In genomic region chr6:43308990-43309477, GRCh38 we compare ENCODE assay signal across 10 cellular contexts. TPM values are rescaled to one million over a fixed set of nuclear protein-coding genes. Genes with fewer than 3 reads are reported as not detected.
A peak's percentile ranks its signal among the peaks of the same experiment; 100 is the strongest.
DNase-seq lines count a peak whose midpoint lies in the region; ATAC-seq and TF ChIP-seq lines count a peak whose summit lies in the region.
"Had no signal": no experiment of that assay in that cellular context is flagged by ENCODE, and none has a peak within 500 bp of the region (broad histone marks: within the 10 kb centered on the region; RNA-seq: fewer than 3 reads in every experiment).

No MANE protein-coding gene starts in this region.

- peaks cover 12% of the 10 kb centered on the region for H3K4me1 Mint-ChIP-seq in activated CD8-positive, alpha-beta memory T cell treated with anti-CD3 and anti-CD28 coated beads, Interleukin-2, amount 10 ng/mL, durations not matched to agents 7 days and 5 days

- no peak overlapping the region for H3K9ac ChIP-seq in liver (ENCODE audit: low read depth in 1 of 2, low read length in 2 of 2)
- no peak overlapping the region for H3K9ac ChIP-seq in subcutaneous abdominal adipose tissue (ENCODE audit: low read length in 5 of 5)

- H3K36me3 ChIP-seq in ascending aorta (no peaks in the 10 kb centered on the region), liver (ENCODE audit: control insufficient read depth in 4 of 4, insufficient read depth in 3 of 4, low read depth in 1 of 4, low read length in 3 of 4) (peaks cover 0 to 7% (median 2%) of the 10 kb centered on the region in 4 donors), subcutaneous abdominal adipose tissue (ENCODE audit: control insufficient read depth in 5 of 5, insufficient read depth in 5 of 5, low read length in 5 of 5) (no peaks in the 10 kb centered on the region)
- H3K36me3 ChIP-seq: MG63 had no signal

- H3K27me3 Mint-ChIP-seq in activated CD8-positive, alpha-beta memory T cell treated with anti-CD3 and anti-CD28 coated beads, Interleukin-2, amount 10 ng/mL, durations not matched to agents 7 days and 5 days, result peaks cover 13% of the 10 kb centered on the region

- TF ChIP-seq CTCF in ascending aorta (IDR thresholded peaks at IDR 0.05) (no peak), liver (IDR thresholded peaks at IDR 0.05; ENCODE audit: low read depth, low read length, missing input control) (no peak)

- H3K9me3 Mint-ChIP-seq in activated CD8-positive, alpha-beta memory T cell treated with anti-CD3 and anti-CD28 coated beads, Interleukin-2, amount 10 ng/mL, durations not matched to agents 7 days and 5 days (ENCODE audit: low read depth), result no peaks in the 10 kb centered on the region

- WGBS in liver, result 33% methylated on average over 9 of the region's 9 CpGs

- no peak overlapping the region for H3K27ac Mint-ChIP-seq in activated CD8-positive, alpha-beta memory T cell treated with anti-CD3 and anti-CD28 coated beads, Interleukin-2, amount 10 ng/mL, durations not matched to agents 7 days and 5 days

- peak overlapping the region; percentile 70 for H3K4me3 Mint-ChIP-seq in activated CD8-positive, alpha-beta memory T cell treated with anti-CD3 and anti-CD28 coated beads, Interleukin-2, amount 10 ng/mL, durations not matched to agents 7 days and 5 days

- CTCF ChIA-PET in activated CD8-positive, alpha-beta memory T cell treated with anti-CD3 and anti-CD28 coated beads, Interleukin-2, amount 10 ng/mL, durations not matched to agents 7 days and 5 days (lab: Charles Lee), result interaction anchor here (1.1 to 2.8 kb wide), 11 partner anchors 12 to 198 kb away, joined by 3 to 17 read pairs (median 5); partner anchors contain the start of gene ZNF318

- intact Hi-C loops in ascending aorta (cut with DNase I), result no loop called here

- H3K4me1 ChIP-seq in ascending aorta, result no peaks in the 10 kb centered on the region
- peaks cover 4 to 24% (median 14%) of the 10 kb centered on the region in 4 donors for H3K4me1 ChIP-seq in liver (ENCODE audit: control insufficient read depth in 4 of 4, insufficient read depth in 4 of 4, low read length in 3 of 4)
- H3K4me1 ChIP-seq in subcutaneous abdominal adipose tissue (ENCODE audit: control insufficient read depth in 5 of 5, insufficient read depth in 5 of 5, low read length in 5 of 5), result peaks cover 0 to 14% (median 12%) of the 10 kb centered on the region in 5 donors

- no peak for TF ChIP-seq RAD21 in liver (IDR thresholded peaks at IDR 0.05)

- DNase-seq in activated CD8-positive, alpha-beta memory T cell treated with anti-CD3 and anti-CD28 coated beads, Interleukin-2, amount 10 ng/mL, durations not matched to agents 7 days and 5 days, result no peak
- DNase-seq in activated CD8-positive, alpha-beta memory T cell treated with anti-CD3 and anti-CD28 coated beads, Interleukin-2, amount 50 U/mL, for 4 hours, result no peak
- no peak for DNase-seq in ascending aorta (ENCODE audit: low spot score in 2 of 2)
- no peak for DNase-seq in stimulated activated CD4-positive, alpha-beta T cell treated with anti-CD3 and anti-CD28 coated beads, Interleukin-2, amount 100 ng/mL, for 48 hours
- DNase-seq in mesenteric fat pad (ENCODE audit: low spot score), result no peak
- DNase-seq in EL, result no peak

- H3K36me3 Mint-ChIP-seq in activated CD8-positive, alpha-beta memory T cell treated with anti-CD3 and anti-CD28 coated beads, Interleukin-2, amount 10 ng/mL, durations not matched to agents 7 days and 5 days, result no peaks in the 10 kb centered on the region

- H3K9me3 ChIP-seq in ascending aorta (no peaks in the 10 kb centered on the region), liver (ENCODE audit: control insufficient read depth in 4 of 4, low read length in 3 of 4) (no peaks in the 10 kb centered on the region), subcutaneous abdominal adipose tissue (ENCODE audit: control insufficient read depth in 5 of 5, low read length in 5 of 5) (no peaks in the 10 kb centered on the region)
- H3K9me3 ChIP-seq: MG63 had no signal

- ATAC-seq in activated CD8-positive, alpha-beta memory T cell treated with anti-CD3 and anti-CD28 coated beads, Interleukin-2, amount 10 ng/mL, durations not matched to agents 7 days and 5 days, result no peak

- H3K27ac ChIP-seq in ascending aorta, result no peak overlapping the region
- peak overlapping the region in 1 of 2 donors; percentile 60 for H3K27ac ChIP-seq in liver (ENCODE audit: low read depth in 1 of 2, low read length in 2 of 2)
- no peak overlapping the region for H3K27ac ChIP-seq in subcutaneous abdominal adipose tissue (ENCODE audit: low read depth, low read length)

- H3K4me3 ChIP-seq in ascending aorta (peak overlapping the region; percentile 38 to 60), liver (ENCODE audit: low read depth in 1 of 3, low read length in 3 of 3) (peak overlapping the region in 2 of 3 donors; percentile 22 to 47), subcutaneous abdominal adipose tissue (ENCODE audit: low read depth in 1 of 5, low read length in 5 of 5) (peak overlapping the region in 4 of 5 donors; percentile 50 to 60 (median 57))
- H3K4me3 ChIP-seq: MG63 had no signal

- H3K27me3 ChIP-seq in ascending aorta (peaks cover 5% of the 10 kb centered on the region), liver (ENCODE audit: control insufficient read depth in 4 of 4, insufficient read depth in 4 of 4, low read length in 3 of 4) (no peaks in the 10 kb centered on the region), subcutaneous abdominal adipose tissue (ENCODE audit: control insufficient read depth in 5 of 5, insufficient read depth in 4 of 5, low read length in 5 of 5) (peaks cover 8 to 20% (median 12%) of the 10 kb centered on the region in 5 donors)
- H3K27me3 ChIP-seq: MG63 had no signal

TF ChIP-seq in liver, 16 proteins besides CTCF, POLR2A, EP300 and RAD21:
- no peak for TF ChIP-seq HNF4A (conservative IDR thresholded peaks at IDR 0.05)
- no peak for TF ChIP-seq SP1 (IDR thresholded peaks at IDR 0.05)
- no peak for TF ChIP-seq ATF3 (IDR thresholded peaks at IDR 0.05)
- TF ChIP-seq REST (IDR thresholded peaks at IDR 0.05), result no peak
- no peak for TF ChIP-seq HNF4G (IDR thresholded peaks at IDR 0.05)
- no peak for TF ChIP-seq GABPA (IDR thresholded peaks at IDR 0.05 in 1 of 2, conservative IDR thresholded peaks at IDR 0.05 in 1 of 2)
- TF ChIP-seq NR2F2 (IDR thresholded peaks at IDR 0.05), result no peak
- TF ChIP-seq YY1 (IDR thresholded peaks at IDR 0.05), result no peak
- TF ChIP-seq RXRA (IDR thresholded peaks at IDR 0.05), result no peak
- no peak for TF ChIP-seq JUND (IDR thresholded peaks at IDR 0.05)
TF ChIP-seq in liver: peak in this region for 0.

RNA-seq across cellular contexts. Expression of gene CRIP3, which starts 0.4 kb away (rescaled TPM):
- under 1 TPM; 0.50 to 0.66 TPM for total RNA-seq in activated CD8-positive, alpha-beta memory T cell treated with anti-CD3 and anti-CD28 coated beads, Interleukin-2, amount 10 ng/mL, durations not matched to agents 7 days and 5 days
- not detected for total RNA-seq in ascending aorta
- 1 to 10 TPM; 1.1 to 1.6 TPM for total RNA-seq in liver
- polyA plus RNA-seq in liver, result 1 to 10 TPM; 3.2 to 9.5 TPM
- total RNA-seq in mesenteric fat pad, result 0.58 TPM

RNA-seq across cellular contexts. Expression of gene SLC22A7, which starts 11.0 kb away (rescaled TPM):
- total RNA-seq in activated CD8-positive, alpha-beta memory T cell treated with anti-CD3 and anti-CD28 coated beads, Interleukin-2, amount 10 ng/mL, durations not matched to agents 7 days and 5 days, result not detected
- 1.8 TPM for total RNA-seq in ascending aorta
- total RNA-seq in liver, result 100 to 1,000 TPM; 143 to 495 TPM
- polyA plus RNA-seq in liver, result 100 to 1,000 TPM; 172 to 284 TPM
- not detected for total RNA-seq in mesenteric fat pad
- total RNA-seq: dermis blood vessel endothelial cell had no signal

Comparison
In these comparisons a context has a peak if more than half of its experiments do, and no peak if none do; other contexts are left out.
1. RNA of gene SLC22A7, which starts 11.0 kb away (total RNA-seq): 143 to 495 TPM in liver; 1.8 TPM in ascending aorta (single experiment), not detected in activated CD8-positive, alpha-beta memory T cell treated with anti-CD3 and anti-CD28 coated beads, Interleukin-2, amount 10 ng/mL, durations not matched to agents 7 days and 5 days and not detected in mesenteric fat pad (single experiment); every median in the first group is over 10 times any median in the second.
2. Peak in every context shown above with its lines, with median percentiles within 50 percentile points of each other: H3K4me3 ChIP-seq.